In the genomic region with DNA sequence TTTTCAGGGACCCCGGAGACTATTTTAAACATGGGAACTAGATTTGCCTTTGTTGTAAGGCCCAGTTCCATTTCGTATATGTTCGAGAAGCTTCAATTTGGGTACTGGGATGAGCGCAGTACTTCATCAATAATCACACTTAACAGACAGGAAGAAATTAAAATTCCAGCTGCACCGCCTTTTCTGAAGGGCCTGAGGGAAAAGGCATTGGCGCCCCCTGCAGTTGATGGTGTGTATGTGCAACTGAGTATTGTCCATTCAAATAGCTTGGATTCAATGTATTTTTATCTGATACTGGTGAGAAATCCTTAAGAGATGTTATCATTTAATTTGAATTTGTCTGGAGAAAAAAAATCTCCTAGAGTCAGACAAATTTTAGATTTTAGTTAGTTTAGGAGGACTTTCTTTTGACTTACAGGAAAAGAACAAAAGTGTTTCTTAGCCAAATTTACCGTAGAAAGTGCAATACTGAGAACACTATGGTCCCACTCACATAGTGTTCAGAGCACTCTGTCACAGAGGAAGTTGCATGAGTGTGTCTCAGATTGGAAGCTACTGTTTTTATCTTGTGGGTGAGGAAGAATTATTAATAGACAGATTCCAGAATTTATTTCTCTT, we compare ENCODE assay signal across 8 cellular contexts. TPM values are rescaled to one million over a fixed set of nuclear protein-coding genes. Genes with fewer than 3 reads are reported as not detected.
DNase-seq lines count a peak whose midpoint lies in the region; ATAC-seq and TF ChIP-seq lines count a peak whose summit lies in the region.

No MANE protein-coding gene starts in this region.

- TF ChIP-seq CTCF in GM12873 (IDR thresholded peaks at IDR 0.05; ENCODE audit: insufficient read depth, low read depth, low read length, missing control alignments) (peak; percentile 78), cardiac muscle cell (IDR thresholded peaks at IDR 0.05; ENCODE audit: low read depth, low read length) (peak; percentile 96), progenitor cell of endocrine pancreas (IDR thresholded peaks at IDR 0.05; ENCODE audit: unreplicated experiment) (peak; percentile 98)

- no peaks in the 10 kb centered on the region for H3K36me3 ChIP-seq in cardiac muscle cell

- no peak overlapping the region for H3K27ac ChIP-seq in cardiac muscle cell

- peak; percentile 37 for DNase-seq in AG08396 (ENCODE audit: low spot score)
- peak; percentile 43 for DNase-seq in NCI-H524 treated with DMSO at 0.1 percent for 48 hours (lab: John Stamatoyannopoulos, UW)
- peak; percentile 22 for DNase-seq in activated T-helper 1 cell treated with anti-CD3 and anti-CD28 coated beads, Interleukin-12 subunit alpha, Interleukin-12 subunit beta, Interleukin-2, Interleukin-4 antibody, amounts not matched to agents 30 ng/mL and 10 ng/mL and 1 ng/mL, durations not matched to agents 14 hours and 24 hours and 36 hours (ENCODE audit: low spot score)
- DNase-seq in cardiac muscle cell (ENCODE audit: low read depth in 1 of 2, low spot score in 1 of 2): peak; percentile 63 to 73
- peak; percentile 51 for DNase-seq in progenitor cell of endocrine pancreas (ENCODE audit: low spot score, unreplicated experiment)

- H3K27me3 Mint-ChIP-seq in activated T-helper 1 cell treated with anti-CD3 and anti-CD28 coated beads, Interleukin-12 subunit alpha, Interleukin-12 subunit beta, Interleukin-2, Interleukin-4 antibody, amounts not matched to agents 30 ng/mL and 10 ng/mL and 1 ng/mL, durations not matched to agents 14 hours and 24 hours and 36 hours (ENCODE audit: insufficient read depth): peaks cover 48% of the 10 kb centered on the region
- H3K27me3 Mint-ChIP-seq in progenitor cell of endocrine pancreas: peaks cover 52% of the 10 kb centered on the region

- no peak for ATAC-seq in HG03196 (IDR thresholded peaks at IDR 0.05; ENCODE audit: unreplicated experiment)
- ATAC-seq in HG03521 (IDR thresholded peaks at IDR 0.05; ENCODE audit: unreplicated experiment): no peak

- H3K9me3 Mint-ChIP-seq in activated T-helper 1 cell treated with anti-CD3 and anti-CD28 coated beads, Interleukin-12 subunit alpha, Interleukin-12 subunit beta, Interleukin-2, Interleukin-4 antibody, amounts not matched to agents 30 ng/mL and 10 ng/mL and 1 ng/mL, durations not matched to agents 14 hours and 24 hours and 36 hours: no peaks in the 10 kb centered on the region
- H3K9me3 Mint-ChIP-seq in progenitor cell of endocrine pancreas (ENCODE audit: low read depth): no peaks in the 10 kb centered on the region

- H3K27me3 ChIP-seq in cardiac muscle cell: peaks cover 37% of the 10 kb centered on the region

- intact Hi-C loops in activated T-helper 1 cell treated with anti-CD3 and anti-CD28 coated beads, Interleukin-12 subunit alpha, Interleukin-12 subunit beta, Interleukin-2, Interleukin-4 antibody, amounts not matched to agents 30 ng/mL and 10 ng/mL and 1 ng/mL, durations not matched to agents 14 hours and 24 hours and 36 hours (cut with micrococcal nuclease): loop anchor here (1.0 to 5.0 kb wide), 3 partner anchors 111 to 339 kb away; no protein-coding TSS in a partner anchor

- H3K4me3 ChIP-seq in cardiac muscle cell: no peak overlapping the region

- H3K4me1 Mint-ChIP-seq in activated T-helper 1 cell treated with anti-CD3 and anti-CD28 coated beads, Interleukin-12 subunit alpha, Interleukin-12 subunit beta, Interleukin-2, Interleukin-4 antibody, amounts not matched to agents 30 ng/mL and 10 ng/mL and 1 ng/mL, durations not matched to agents 14 hours and 24 hours and 36 hours (ENCODE audit: low read depth): no peaks in the 10 kb centered on the region
- H3K4me1 Mint-ChIP-seq in progenitor cell of endocrine pancreas (ENCODE audit: low read depth): no peaks in the 10 kb centered on the region

- H3K27ac Mint-ChIP-seq in activated T-helper 1 cell treated with anti-CD3 and anti-CD28 coated beads, Interleukin-12 subunit alpha, Interleukin-12 subunit beta, Interleukin-2, Interleukin-4 antibody, amounts not matched to agents 30 ng/mL and 10 ng/mL and 1 ng/mL, durations not matched to agents 14 hours and 24 hours and 36 hours: no peak overlapping the region
- H3K27ac Mint-ChIP-seq in progenitor cell of endocrine pancreas: no peak overlapping the region

- no peaks in the 10 kb centered on the region for H3K4me1 ChIP-seq in cardiac muscle cell (ENCODE audit: low read depth)

- H3K36me3 Mint-ChIP-seq in activated T-helper 1 cell treated with anti-CD3 and anti-CD28 coated beads, Interleukin-12 subunit alpha, Interleukin-12 subunit beta, Interleukin-2, Interleukin-4 antibody, amounts not matched to agents 30 ng/mL and 10 ng/mL and 1 ng/mL, durations not matched to agents 14 hours and 24 hours and 36 hours (ENCODE audit: low read depth): no peaks in the 10 kb centered on the region
- H3K36me3 Mint-ChIP-seq in progenitor cell of endocrine pancreas (ENCODE audit: insufficient read depth): no peaks in the 10 kb centered on the region

- H3K9me3 ChIP-seq in cardiac muscle cell (ENCODE audit: low read depth): no peaks in the 10 kb centered on the region

- H3K4me3 Mint-ChIP-seq in activated T-helper 1 cell treated with anti-CD3 and anti-CD28 coated beads, Interleukin-12 subunit alpha, Interleukin-12 subunit beta, Interleukin-2, Interleukin-4 antibody, amounts not matched to agents 30 ng/mL and 10 ng/mL and 1 ng/mL, durations not matched to agents 14 hours and 24 hours and 36 hours: no peak overlapping the region
- H3K4me3 Mint-ChIP-seq in progenitor cell of endocrine pancreas (ENCODE audit: low read depth): no peak overlapping the region

RNA-seq across cellular contexts. Expression of a gene that starts 5.4 kb away (rescaled TPM):
- not detected in 2 replicates for total RNA-seq in activated T-helper 1 cell treated with anti-CD3 and anti-CD28 coated beads, Interleukin-12 subunit alpha, Interleukin-12 subunit beta, Interleukin-2, Interleukin-4 antibody, amounts not matched to agents 30 ng/mL and 10 ng/mL and 1 ng/mL, durations not matched to agents 14 hours and 24 hours and 36 hours
- total RNA-seq in cardiac muscle cell (4.0 and 6.6 TPM in 2 replicates), progenitor cell of endocrine pancreas (1.4 and 2.4 TPM in 2 replicates)
- 3.5 TPM in 2 replicates for polyA plus RNA-seq in cardiac muscle cell
